ENCODE assay signal across 18 cellular contexts in the genomic region with DNA sequence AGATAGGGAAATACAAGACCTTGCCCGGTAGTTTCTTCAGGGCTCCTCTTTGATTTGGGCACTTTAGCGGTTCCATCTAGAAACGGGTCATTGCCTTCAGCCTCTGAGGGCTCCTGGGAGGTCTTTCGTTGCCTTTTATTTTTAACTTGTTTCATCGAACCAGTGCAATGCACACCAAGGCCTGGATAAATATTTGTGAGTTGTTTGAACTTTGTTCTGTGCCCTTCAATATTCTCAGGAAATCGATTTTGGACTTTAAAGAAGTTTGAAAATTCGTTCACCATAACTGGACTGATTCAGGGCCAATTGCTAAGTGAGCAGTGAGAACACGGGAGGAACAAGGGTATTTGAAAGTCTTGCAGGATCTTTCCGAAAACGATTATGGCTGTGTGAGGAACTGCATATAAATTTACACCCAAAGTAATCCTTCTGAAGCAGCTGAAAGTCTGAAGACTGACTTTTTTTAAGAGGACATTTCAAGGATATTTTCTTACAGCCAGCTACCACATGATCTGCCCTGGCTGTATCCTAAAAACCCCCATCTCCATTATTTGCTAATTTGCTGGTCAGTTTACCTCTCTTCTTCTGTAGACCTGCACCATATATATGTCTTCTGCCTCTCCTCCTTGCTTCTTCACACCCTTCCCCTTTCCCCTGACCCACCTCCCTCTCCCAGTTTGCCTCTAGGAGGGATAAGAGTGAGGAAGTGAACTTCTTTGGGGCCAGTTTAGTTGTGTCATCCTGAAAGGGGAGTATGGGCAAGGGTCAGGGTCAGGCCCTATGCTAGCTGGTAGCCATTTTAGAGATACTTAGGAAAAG. TPM values are rescaled to one million over a fixed set of nuclear protein-coding genes. Genes with fewer than 3 reads are reported as not detected.
DNase-seq lines count a peak whose midpoint lies in the region; TF ChIP-seq lines count a peak whose summit lies in the region.
"Had no signal": no experiment of that assay in that cellular context is flagged by ENCODE, and none has a peak within 500 bp of the region (broad histone marks: within the 10 kb centered on the region; RNA-seq: fewer than 3 reads in every experiment).

No MANE protein-coding gene starts in this region.

- peak overlapping the region; percentile 33 for H3K27ac Mint-ChIP-seq in endodermal cell
- H3K27ac Mint-ChIP-seq: activated CD4-positive, alpha-beta T cell treated with anti-CD3 and anti-CD28 coated beads, Interleukin-2, amount 10 ng/mL, durations not matched to agents 7 days and 5 days; activated naive CD4-positive, alpha-beta T cell treated with anti-CD3 and anti-CD28 coated beads, Interleukin-2, amount 50 U/mL, for 72 hours; mesothelial cell of epicardium had no signal

- peaks cover 62% of the 10 kb centered on the region for H3K4me1 ChIP-seq in KMS-11 (ENCODE audit: low read depth, poor library complexity, severe bottlenecking)
- H3K4me1 ChIP-seq in endodermal cell (ENCODE audit: control insufficient read depth, insufficient read depth, low read length): peaks cover 16% of the 10 kb centered on the region
- H3K4me1 ChIP-seq in neutrophil (ENCODE audit: control insufficient read depth in 1 of 2, insufficient read depth in 1 of 2, low read depth in 1 of 2, low read length in 1 of 2): peaks cover 50 to 52% of the 10 kb centered on the region in 2 experiments

- peaks cover 68% of the 10 kb centered on the region for H3K4me1 Mint-ChIP-seq in endodermal cell

- peaks cover 11% of the 10 kb centered on the region; the same call in 1 of the 2 replicates for H3K36me3 ChIP-seq in KMS-11 (ENCODE audit: insufficient read depth)
- H3K36me3 ChIP-seq in endodermal cell (ENCODE audit: control insufficient read depth, insufficient read depth, low read length): peaks cover 24% of the 10 kb centered on the region
- H3K36me3 ChIP-seq in neutrophil: peaks cover 13% of the 10 kb centered on the region

- H3K79me2 ChIP-seq in KMS-11 (ENCODE audit: insufficient read depth, low read depth): peaks cover 24% of the 10 kb centered on the region

- peak overlapping the region; percentile 88 for H3K4me2 ChIP-seq in KMS-11

- no peak overlapping the region for H3K4me3 Mint-ChIP-seq in endodermal cell
- H3K4me3 Mint-ChIP-seq: activated CD4-positive, alpha-beta T cell treated with anti-CD3 and anti-CD28 coated beads, Interleukin-2, amount 10 ng/mL, durations not matched to agents 7 days and 5 days; mesothelial cell of epicardium had no signal

- H4K20me1 ChIP-seq in KMS-11 (ENCODE audit: insufficient read depth): no peaks in the 10 kb centered on the region

- H3K9me3 Mint-ChIP-seq in endodermal cell: no peaks in the 10 kb centered on the region
- H3K9me3 Mint-ChIP-seq: activated naive CD4-positive, alpha-beta T cell treated with anti-CD3 and anti-CD28 coated beads, Interleukin-2, amount 50 U/mL, for 72 hours; mesothelial cell of epicardium had no signal

- H3K36me3 Mint-ChIP-seq in endodermal cell (ENCODE audit: low read depth): peaks cover 23% of the 10 kb centered on the region
- H3K36me3 Mint-ChIP-seq: mesothelial cell of epicardium had no signal

- no peaks in the 10 kb centered on the region for H3K27me3 ChIP-seq in KMS-11 (ENCODE audit: insufficient read depth, low read depth)
- H3K27me3 ChIP-seq in endodermal cell (ENCODE audit: control insufficient read depth, insufficient read depth, low read length, poor library complexity, severe bottlenecking): no peaks in the 10 kb centered on the region
- H3K27me3 ChIP-seq in neutrophil: no peaks in the 10 kb centered on the region
- H3K27me3 ChIP-seq: tibial nerve had no signal

- no peak for TF ChIP-seq CTCF in KMS-11 (conservative IDR thresholded peaks at IDR 0.05; ENCODE audit: low read depth, low read length)
- no peak for TF ChIP-seq CTCF in endodermal cell (conservative IDR thresholded peaks at IDR 0.05)
- TF ChIP-seq CTCF in neutrophil (IDR thresholded peaks at IDR 0.05): no peak

- WGBS in endodermal cell (ENCODE audit: insufficient coverage in 1 of 2, insufficient read length in 1 of 2), 2 experiments: 93 to 97% methylated on average over 6 to 10 of the region's 10 CpGs

- no peak overlapping the region for H3K4me3 ChIP-seq in KMS-11 (IDR thresholded peaks at IDR 0.05; ENCODE audit: insufficient read depth, low read depth, low read length)
- H3K4me3 ChIP-seq in endodermal cell (ENCODE audit: low read length): no peak overlapping the region
- H3K4me3 ChIP-seq in neutrophil (ENCODE audit: low read depth in 1 of 2, low read length in 1 of 2): no peak overlapping the region
- H3K4me3 ChIP-seq: GM23248, tibial nerve had no signal

- peak; percentile 83 for DNase-seq in DMS114 treated with DMSO at 0.1 percent for 48 hours (lab: John Stamatoyannopoulos, UW; ENCODE audit: unreplicated experiment)
- DNase-seq in endodermal cell: no peak
- DNase-seq in stimulated activated naive CD4-positive, alpha-beta T cell (lab: John Stamatoyannopoulos, UW): no peak
- no peak for DNase-seq in NCI-H2227 treated with DMSO at 0.1 percent for 48 hours (lab: John Stamatoyannopoulos, UW)
- no peak for DNase-seq in HUDEP-2 (lab: John Stamatoyannopoulos, UW; ENCODE audit: unreplicated experiment in 76 of 76)
- DNase-seq: activated CD4-positive, alpha-beta T cell treated with anti-CD3 and anti-CD28 coated beads, Interleukin-2, amount 10 ng/mL, durations not matched to agents 7 days and 5 days; GM23248; head of caudate nucleus; NCI-H1694 treated with DMSO at 0.1 percent for 48 hours; NCI-H446 treated with DMSO at 0.1 percent for 48 hours; occipital lobe; SIG-M5; stimulated activated CD4-positive, alpha-beta T cell treated with anti-CD3 and anti-CD28 coated beads, Interleukin-4, amount 100 ng/mL, for 24 hours had no signal

- H3K9ac ChIP-seq in KMS-11 (no peak overlapping the region), endodermal cell (ENCODE audit: extremely low read depth, low read length, poor library complexity, severe bottlenecking) (no peak overlapping the region)
- H3K9ac ChIP-seq: GM23248 had no signal

- no peaks in the 10 kb centered on the region for H3K9me3 ChIP-seq in endodermal cell (ENCODE audit: control insufficient read depth, low read length)
- no peaks in the 10 kb centered on the region for H3K9me3 ChIP-seq in neutrophil
- H3K9me3 ChIP-seq: tibial nerve had no signal

- H3K27ac ChIP-seq in KMS-11: peak overlapping the region; percentile 99; the same call in 1 of the 2 replicates
- no peak overlapping the region for H3K27ac ChIP-seq in endodermal cell (ENCODE audit: low read depth, low read length)
- H3K27ac ChIP-seq in neutrophil: peak overlapping the region; percentile 97
- H3K27ac ChIP-seq: GM23248 had no signal

- H2AFZ ChIP-seq in KMS-11 (ENCODE audit: low read depth): no peak overlapping the region
- H2AFZ ChIP-seq: GM23248 had no signal

- H3K27me3 Mint-ChIP-seq in endodermal cell (ENCODE audit: insufficient read depth): peaks cover 2% of the 10 kb centered on the region
- H3K27me3 Mint-ChIP-seq: activated CD4-positive, alpha-beta T cell treated with anti-CD3 and anti-CD28 coated beads, Interleukin-2, amount 10 ng/mL, durations not matched to agents 7 days and 5 days had no signal

RNA-seq across cellular contexts. Expression of a gene that starts 8.0 kb away (rescaled TPM):
- total RNA-seq in endodermal cell: 100 to 1,000 TPM in 1 of 2 donors, 10 to 100 TPM in 1; 85.9 to 123 TPM
- polyA plus RNA-seq in endodermal cell (2013, experiment 1 of 2): 98.6 TPM
- 99.0 TPM for polyA plus RNA-seq in endodermal cell (2013, experiment 2 of 2)
